In the genomic region with DNA sequence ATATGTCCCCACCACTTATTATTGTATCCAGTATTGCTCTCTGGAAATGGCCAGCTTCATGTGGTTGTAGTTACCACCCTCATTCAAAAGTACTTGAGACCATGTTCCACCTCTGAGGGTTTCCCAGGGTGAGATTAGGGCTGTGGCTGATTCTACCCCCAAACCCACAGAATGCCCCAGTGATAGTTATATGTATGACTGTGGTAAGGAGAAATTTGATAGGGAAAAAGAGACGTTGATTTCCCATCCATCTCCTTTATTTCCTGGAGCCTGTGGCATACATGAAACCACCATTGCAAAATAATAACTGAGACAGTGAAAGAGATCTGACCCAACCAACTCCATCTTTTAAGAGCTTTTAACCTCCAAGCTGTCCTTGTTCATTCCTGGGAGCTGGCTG, we compare ENCODE assay signal across 17 cellular contexts. TPM values are rescaled to one million over a fixed set of nuclear protein-coding genes. Genes with fewer than 3 reads are reported as not detected.
DNase-seq lines count a peak whose midpoint lies in the region; ATAC-seq and TF ChIP-seq lines count a peak whose summit lies in the region.
"Had no signal": no experiment of that assay in that cellular context is flagged by ENCODE, and none has a peak within 500 bp of the region (broad histone marks: within the 10 kb centered on the region; RNA-seq: fewer than 3 reads in every experiment).

No MANE protein-coding gene starts in this region.

- DNase-seq in NCI-H2107 treated with DMSO at 0.1 percent for 48 hours (lab: John Stamatoyannopoulos, UW; ENCODE audit: unreplicated experiment) (peak; percentile 5), NCI-H2107 (lab: John Stamatoyannopoulos, UW) (no peak), EH (ENCODE audit: low read depth) (peak; percentile 1), amniotic epithelial cell (ENCODE audit: low read depth) (peak; percentile 75), osteoblast (ENCODE audit: insufficient read length, low spot score, missing footprints) (no peak), prostate gland (ENCODE audit: low spot score) (no peak), epidermal melanocyte (ENCODE audit: insufficient read length, low spot score) (no peak)
- DNase-seq in CD8-positive, alpha-beta T cell, result no peak
- DNase-seq: C1 segment of cervical spinal cord; CD4-positive, alpha-beta T cell; COR-L47; DMS153; DMS79 treated with DMSO at 0.1 percent for 48 hours; GM23248 had no signal

- H3K27ac ChIP-seq in osteoblast (ENCODE audit: low read depth, low read length) (peak overlapping the region; percentile 56), prostate gland (no peak overlapping the region)
- H3K27ac ChIP-seq in CD8-positive, alpha-beta T cell (ENCODE audit: low read depth, low read length), result no peak overlapping the region
- H3K27ac ChIP-seq: 22Rv1 had no signal

- peaks cover 12% of the 10 kb centered on the region for H3K4me1 Mint-ChIP-seq in CD8-positive, alpha-beta T cell (ENCODE audit: low read depth)
- H3K4me1 Mint-ChIP-seq: B cell had no signal

- no peaks in the 10 kb centered on the region for H3K36me3 Mint-ChIP-seq in CD8-positive, alpha-beta T cell
- H3K36me3 Mint-ChIP-seq: IgD-negative memory B cell had no signal

- no peak for TF ChIP-seq POLR2A in prostate gland (IDR thresholded peaks at IDR 0.05)

- H3K9me3 ChIP-seq in osteoblast (ENCODE audit: low read depth, low read length) (no peaks in the 10 kb centered on the region), prostate gland (no peaks in the 10 kb centered on the region)
- H3K9me3 ChIP-seq in CD8-positive, alpha-beta T cell (ENCODE audit: low read length), result no peaks in the 10 kb centered on the region

- WGBS in prostate gland, result 62% methylated on average over 1 of the region's 1 CpG

- ATAC-seq in CD8-positive, alpha-beta T cell, result no peak

- H4K20me1 ChIP-seq in osteoblast (ENCODE audit: insufficient read depth, low read length), result no peaks in the 10 kb centered on the region

- TF ChIP-seq CTCF in osteoblast (IDR thresholded peaks at IDR 0.05; ENCODE audit: extremely low read depth, low read depth, low read length), result no peak
- TF ChIP-seq CTCF in prostate gland (IDR thresholded peaks at IDR 0.05), result no peak
- no peak for TF ChIP-seq CTCF in CD8-positive, alpha-beta T cell (IDR thresholded peaks at IDR 0.05)

- no peaks in the 10 kb centered on the region for H3K79me2 ChIP-seq in osteoblast (ENCODE audit: insufficient read depth, low read length)

- H3K27me3 ChIP-seq in osteoblast (ENCODE audit: insufficient read depth, low read length) (no peaks in the 10 kb centered on the region), prostate gland (replicated peaks; ENCODE audit: insufficient read depth) (no peaks in the 10 kb centered on the region)
- H3K27me3 ChIP-seq in CD8-positive, alpha-beta T cell (ENCODE audit: insufficient read depth, low read length), result no peaks in the 10 kb centered on the region

- no peak overlapping the region for H3K27ac Mint-ChIP-seq in CD8-positive, alpha-beta T cell
- H3K27ac Mint-ChIP-seq: B cell; CD4-positive, alpha-beta T cell; IgD-negative memory B cell had no signal

- H3K9me3 Mint-ChIP-seq in CD8-positive, alpha-beta T cell, result no peaks in the 10 kb centered on the region
- H3K9me3 Mint-ChIP-seq: CD4-positive, alpha-beta T cell; IgD-negative memory B cell had no signal

- H3K4me3 ChIP-seq in osteoblast (ENCODE audit: insufficient read depth, low read length) (no peak overlapping the region), prostate gland (no peak overlapping the region)
- H3K4me3 ChIP-seq in CD8-positive, alpha-beta T cell (ENCODE audit: low read depth, low read length), result no peak overlapping the region
- H3K4me3 ChIP-seq: GM23248 had no signal

- CTCF ChIA-PET in CD8-positive, alpha-beta T cell (lab: Charles Lee), result no interaction called here

- intact Hi-C loops in prostate gland (cut with DNase I), result no loop called here
- intact Hi-C loops in CD8-positive, alpha-beta T cell (cut with DNase I, micrococcal nuclease), result no loop called here

- H3K4me1 ChIP-seq in osteoblast (ENCODE audit: insufficient read depth, low read length) (peaks cover 44% of the 10 kb centered on the region), prostate gland (replicated peaks) (no peaks in the 10 kb centered on the region)
- H3K4me1 ChIP-seq in CD8-positive, alpha-beta T cell (ENCODE audit: insufficient read depth, low read length), result no peaks in the 10 kb centered on the region

- POLR2A ChIA-PET in CD8-positive, alpha-beta T cell (lab: Charles Lee), result no interaction called here

- H3K4me2 ChIP-seq in osteoblast (ENCODE audit: insufficient read depth, low read length), result peak overlapping the region; percentile 19

- no peaks in the 10 kb centered on the region for H3K36me3 ChIP-seq in osteoblast (ENCODE audit: insufficient read depth, low read length)
- H3K36me3 ChIP-seq in prostate gland, result no peaks in the 10 kb centered on the region
- no peaks in the 10 kb centered on the region for H3K36me3 ChIP-seq in CD8-positive, alpha-beta T cell (ENCODE audit: insufficient read depth, low read length)

- H3K4me3 Mint-ChIP-seq in CD8-positive, alpha-beta T cell, result no peak overlapping the region
- H3K4me3 Mint-ChIP-seq: B cell; CD4-positive, alpha-beta T cell; IgD-negative memory B cell had no signal

- H2AFZ ChIP-seq in osteoblast (ENCODE audit: low read length), result peak overlapping the region; percentile 9
- H2AFZ ChIP-seq: GM23248 had no signal

- H3K27me3 Mint-ChIP-seq in CD8-positive, alpha-beta T cell (ENCODE audit: low read depth), result peaks cover 6% of the 10 kb centered on the region
- H3K27me3 Mint-ChIP-seq: CD4-positive, alpha-beta T cell; IgD-negative memory B cell had no signal

RNA-seq across cellular contexts. Expression of a gene that starts 25.2 kb away (rescaled TPM):
- total RNA-seq in osteoblast (19.5 and 19.7 TPM in 2 replicates), prostate gland (10 to 100 TPM; 10.7 to 14.5 TPM)
- 10 to 100 TPM; 12.2 to 12.4 TPM for total RNA-seq in CD8-positive, alpha-beta T cell

RNA-seq across cellular contexts. Expression of a gene that starts 33.0 kb away (rescaled TPM):
- total RNA-seq in osteoblast (4.7 and 6.8 TPM in 2 replicates), prostate gland (10 to 100 TPM; 11.7 to 17.1 TPM)
- 10 to 100 TPM; 21.8 to 22.4 TPM for total RNA-seq in CD8-positive, alpha-beta T cell

Comparison
In these comparisons a context has a peak if more than half of its experiments do, and no peak if none do; other contexts are left out.
1. DNase-seq: peak in NCI-H2107 treated with DMSO at 0.1 percent for 48 hours (single experiment), EH (single experiment) and amniotic epithelial cell (single experiment); none in NCI-H2107 (single experiment), osteoblast (single experiment), prostate gland (single experiment), CD8-positive, alpha-beta T cell (0 of 7) and epidermal melanocyte (single experiment).